16 cellular contexts compared by ENCODE assay signal in genomic region chr22:44383652-44384562, GRCh38.
A peak's percentile ranks its signal among the peaks of the same experiment; 100 is the strongest.
DNase-seq lines count a peak whose midpoint lies in the region; ATAC-seq and TF ChIP-seq lines count a peak whose summit lies in the region.
"Had no signal": no experiment of that assay in that cellular context is flagged by ENCODE, and none has a peak within 500 bp of the region (broad histone marks: within the 10 kb centered on the region; RNA-seq: fewer than 3 reads in every experiment).

No MANE protein-coding gene starts in this region.

- H3K4me1 ChIP-seq in heart left ventricle (no peaks in the 10 kb centered on the region), right atrium auricular region (no peaks in the 10 kb centered on the region), right lobe of liver (peaks cover 0 to 20% (median 9%) of the 10 kb centered on the region in 4 donors), spleen (no peaks in the 10 kb centered on the region)
- H3K4me1 ChIP-seq: BE2C had no signal

- no peak for TF ChIP-seq CTCF in heart left ventricle (IDR thresholded peaks at IDR 0.05)
- TF ChIP-seq CTCF in right atrium auricular region (IDR thresholded peaks at IDR 0.05) = no peak
- no peak for TF ChIP-seq CTCF in brain (conservative IDR thresholded peaks at IDR 0.05)
- no peak for TF ChIP-seq CTCF in right lobe of liver (IDR thresholded peaks at IDR 0.05)
- TF ChIP-seq CTCF in spleen (IDR thresholded peaks at IDR 0.05 in 8 of 11, conservative IDR thresholded peaks at IDR 0.05 in 3 of 11) = no peak

- TF ChIP-seq POLR2A in heart left ventricle (IDR thresholded peaks at IDR 0.05) = no peak
- no peak for TF ChIP-seq POLR2A in right lobe of liver (IDR thresholded peaks at IDR 0.05)
- no peak for TF ChIP-seq POLR2A in spleen (IDR thresholded peaks at IDR 0.05)

- H3K27me3 Mint-ChIP-seq in brain = peaks cover 11% of the 10 kb centered on the region

- H3K4me3 Mint-ChIP-seq in brain = no peak overlapping the region
- H3K4me3 Mint-ChIP-seq: CD8-positive, alpha-beta memory T cell had no signal

- peaks cover 60% of the 10 kb centered on the region for H3K4me1 Mint-ChIP-seq in brain
- H3K4me1 Mint-ChIP-seq: CD8-positive, alpha-beta memory T cell had no signal

- H3K9me3 Mint-ChIP-seq in brain = peaks cover 0 to 7% (median 0%) of the 10 kb centered on the region in 5 experiments
- H3K9me3 Mint-ChIP-seq: CD8-positive, alpha-beta memory T cell had no signal

- H3K4me3 ChIP-seq in heart left ventricle (no peak overlapping the region), right atrium auricular region (no peak overlapping the region), right lobe of liver (no peak overlapping the region), spleen (no peak overlapping the region)

- H3K36me3 Mint-ChIP-seq in brain = no peaks in the 10 kb centered on the region

- H3K9me3 ChIP-seq in heart left ventricle (peaks cover 0 to 2% (median 0%) of the 10 kb centered on the region in 12 donors), right atrium auricular region (no peaks in the 10 kb centered on the region), right lobe of liver (no peaks in the 10 kb centered on the region), spleen (peaks cover 0 to 3% (median 0%) of the 10 kb centered on the region in 8 donors)
- H3K9me3 ChIP-seq: BE2C had no signal

- no peak overlapping the region for H3K27ac ChIP-seq in heart left ventricle
- H3K27ac ChIP-seq in right atrium auricular region = no peak overlapping the region
- peak overlapping the region in 2 of 3 donors; percentile 56 to 61 for H3K27ac ChIP-seq in right lobe of liver
- no peak overlapping the region for H3K27ac ChIP-seq in spleen

- WGBS in heart left ventricle, 4 donors = 78 to 87% (median 84%) methylated on average over 14 of the region's 14 CpGs
- WGBS in right lobe of liver (ENCODE audit: insufficient coverage, low coverage, low lambda C conversion rate, missing lambda C conversion rate) = 66% methylated on average over 8 of the region's 14 CpGs
- WGBS in spleen, 5 donors = 85 to 94% (median 89%) methylated on average over 10 to 14 of the region's 14 CpGs

- H3K36me3 ChIP-seq in heart left ventricle (no peaks in the 10 kb centered on the region), right atrium auricular region (no peaks in the 10 kb centered on the region), right lobe of liver (no peaks in the 10 kb centered on the region), spleen (no peaks in the 10 kb centered on the region)
- H3K36me3 ChIP-seq: BE2C had no signal

- peak in 3 of 5 donors; percentile 3 to 25 (median 10) for DNase-seq in heart left ventricle
- DNase-seq in right atrium auricular region (ENCODE audit: low spot score) = no peak
- DNase-seq in right lobe of liver = peak; percentile 19 to 93 (median 89)
- peak; percentile 31 for DNase-seq in spleen
- DNase-seq in D341Med (ENCODE audit: low spot score) = no peak
- no peak for DNase-seq in SIG-M5 (lab: John Stamatoyannopoulos, UW)
- no peak for DNase-seq in NCI-H748 treated with DMSO at 0.1 percent for 48 hours (lab: John Stamatoyannopoulos, UW)
- DNase-seq: BE2C, HCEC 1CT, MM.1S, NCI-H1105 treated with DMSO at 0.1 percent for 48 hours, NCI-H2081, NCI-H774 had no signal

- H3K27me3 ChIP-seq in heart left ventricle (peaks cover 0 to 3% (median 0%) of the 10 kb centered on the region in 9 donors), right atrium auricular region (no peaks in the 10 kb centered on the region), right lobe of liver (no peaks in the 10 kb centered on the region), spleen (replicated peaks in 1 of 7) (peaks cover 0 to 74% (median 0%) of the 10 kb centered on the region in 7 donors)
- H3K27me3 ChIP-seq: BE2C had no signal

- intact Hi-C loops in heart left ventricle (cut with DNase I) = no loop called here
- intact Hi-C loops in right lobe of liver (cut with DNase I) = no loop called here
- intact Hi-C loops in spleen (cut with DNase I; ENCODE audit: low total_unique reads) = no loop called here

- peak overlapping the region in 3 of 5 experiments; percentile 27 to 87 (median 86) for H3K27ac Mint-ChIP-seq in brain
- H3K27ac Mint-ChIP-seq: CD8-positive, alpha-beta memory T cell had no signal

- ATAC-seq in heart left ventricle (no peak), right lobe of liver (peak; percentile 46 to 88 (median 84))
- ATAC-seq: Panc1 had no signal

Comparison
In these comparisons a context has a peak if more than half of its experiments do, and no peak if none do; other contexts are left out.
1. DNase-seq: peak in heart left ventricle (3 of 5), right lobe of liver (3 of 3) and spleen (single experiment); none in right atrium auricular region (single experiment), D341Med (single experiment), SIG-M5 (single experiment) and NCI-H748 treated with DMSO at 0.1 percent for 48 hours (single experiment).
2. ATAC-seq: peak in right lobe of liver (4 of 4); none in heart left ventricle (0 of 4).
3. H3K27ac ChIP-seq: peak in right lobe of liver (2 of 3); none in heart left ventricle (0 of 12), right atrium auricular region (0 of 2) and spleen (0 of 8).